8 cellular contexts compared by ENCODE assay signal in the genomic region with DNA sequence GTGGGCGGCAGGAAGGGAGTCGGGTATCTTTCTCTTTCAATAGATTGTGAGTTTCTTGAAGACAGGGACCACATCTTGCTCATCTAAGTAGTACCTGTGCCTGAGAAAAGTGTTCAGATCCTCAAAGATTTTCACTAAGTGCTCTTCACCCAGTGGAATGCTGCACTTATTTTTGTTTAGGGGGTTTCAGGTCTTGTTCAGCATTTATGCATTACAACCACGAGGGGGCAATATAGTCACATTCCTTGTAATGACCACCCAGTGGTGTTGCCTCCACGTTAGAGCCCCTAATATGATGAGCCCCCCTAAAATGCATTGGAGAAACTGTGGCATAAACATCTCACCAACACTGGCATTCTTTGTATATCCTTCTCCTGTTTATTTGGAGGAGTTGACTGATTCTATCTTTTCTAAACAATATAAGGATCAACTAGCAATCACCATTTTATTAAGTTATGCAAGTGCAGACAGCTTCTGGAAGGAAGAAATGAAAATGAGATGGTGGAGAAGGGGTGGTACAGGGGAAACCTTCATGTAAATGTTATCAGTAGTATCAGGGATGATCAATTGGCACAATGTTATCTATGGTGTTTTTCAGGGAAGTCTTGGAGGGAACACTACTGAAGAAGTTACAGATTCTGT. TPM values are rescaled to one million over a fixed set of nuclear protein-coding genes. Genes with fewer than 3 reads are reported as not detected.
A peak's percentile ranks its signal among the peaks of the same experiment; 100 is the strongest.
DNase-seq lines count a peak whose midpoint lies in the region; ATAC-seq and TF ChIP-seq lines count a peak whose summit lies in the region.

No MANE protein-coding gene starts in this region.

- peak; percentile 85 for TF ChIP-seq RAD21 in HCT116 (IDR thresholded peaks at IDR 0.05; ENCODE audit: low read depth)

- POLR2A ChIA-PET in HCT116 (lab: Charles Lee) = no interaction called here
- POLR2A ChIA-PET in RWPE1 (lab: Yijun Ruan, JAX; ENCODE audit: low non-redundant PET) = no interaction called here

- no peak overlapping the region for H3K9ac ChIP-seq in HCT116 (ENCODE audit: low read length)

- in situ Hi-C loops in Caki2 (cut with HindIII; ENCODE audit: low pct_unique_long_range_greater_than_20kb, low sequenced_read_pairs) = no loop called here

- no peaks in the 10 kb centered on the region for H3K27me3 ChIP-seq in HCT116 (ENCODE audit: insufficient read depth, low read length)
- peaks cover 0 to 15% (median 4%) of the 10 kb centered on the region in 4 donors for H3K27me3 ChIP-seq in esophagus muscularis mucosa
- no peaks in the 10 kb centered on the region for H3K27me3 ChIP-seq in ovary

- peak overlapping the region; percentile 64 for H2AFZ ChIP-seq in HCT116 (ENCODE audit: low read depth, low read length, poor library complexity, severe bottlenecking)

- no peak for TF ChIP-seq EP300 in esophagus muscularis mucosa (IDR thresholded peaks at IDR 0.05)
- TF ChIP-seq EP300 in ovary (IDR thresholded peaks at IDR 0.05) = no peak

- peak; percentile 72 for DNase-seq in Caki2 (ENCODE audit: low read depth)
- no peak for DNase-seq in HCT116 (ENCODE audit: low read depth, low spot score)
- peak; percentile 69 for DNase-seq in RWPE1 (ENCODE audit: low spot score)
- no peak for DNase-seq in esophagus muscularis mucosa (ENCODE audit: extremely low spot score)
- peak in 1 of 5 donors; percentile 32 for DNase-seq in ovary
- no peak for DNase-seq in activated CD4-positive, alpha-beta T cell treated with anti-CD3 and anti-CD28 coated beads for 1 hour

- no TSS peak for BruUV-seq in HCT116 (replicated peaks; lab: Mats Ljungman, UMichigan)

- peak; percentile 73 to 89 (median 74) for TF ChIP-seq CTCF in HCT116 (IDR thresholded peaks at IDR 0.05 in 2 of 3, conservative IDR thresholded peaks at IDR 0.05 in 1 of 3; ENCODE audit: borderline replicate concordance in 1 of 3, insufficient read depth in 1 of 3, low read depth in 2 of 3, low read length in 2 of 3)
- peak; percentile 80 for TF ChIP-seq CTCF in RWPE1 (conservative IDR thresholded peaks at IDR 0.05; ENCODE audit: low read depth)
- peak; percentile 66 to 76 (median 70) for TF ChIP-seq CTCF in esophagus muscularis mucosa (IDR thresholded peaks at IDR 0.05)
- TF ChIP-seq CTCF in ovary (IDR thresholded peaks at IDR 0.05) = peak; percentile 61 to 87 (median 77)

- intact Hi-C loops in HCT116 (cut with micrococcal nuclease) = loop anchor here (1.0 to 10.0 kb wide), 4 partner anchors 79 to 898 kb away; a partner anchor contains a TSS
- intact Hi-C loops in esophagus muscularis mucosa (cut with DNase I) = loop anchor here (5.0 kb wide), 1 partner anchor 119 kb away; no protein-coding TSS in a partner anchor
- intact Hi-C loops in ovary (cut with DNase I) = loop anchor here in 3 of 4 donors (2.0 to 5.0 kb wide), 3 partner anchors 76 to 124 kb away; no protein-coding TSS in a partner anchor

- H4K20me1 ChIP-seq in HCT116 (ENCODE audit: insufficient read depth) = no peaks in the 10 kb centered on the region

- 46% methylated on average over 4 of the region's 4 CpGs for WGBS in esophagus muscularis mucosa
- 34 to 42% (median 39%) methylated on average over 4 of the region's 4 CpGs for WGBS in ovary, 3 donors

- H3K27ac ChIP-seq in HCT116 (ENCODE audit: low read depth, low read length) = no peak overlapping the region
- H3K27ac ChIP-seq in RWPE1 = no peak overlapping the region
- peak overlapping the region in 3 of 4 donors; percentile 2 to 28 (median 27) for H3K27ac ChIP-seq in esophagus muscularis mucosa (replicated peaks in 1 of 4)
- peak overlapping the region in 1 of 2 donors; percentile 87 for H3K27ac ChIP-seq in ovary

- CTCF ChIA-PET in HCT116 (lab: Charles Lee) = interaction anchor here (1.3 kb wide), 1 partner anchor 12 kb away, joined by 4 read pairs; no protein-coding TSS in a partner anchor
- CTCF ChIA-PET in RWPE1 (lab: Yijun Ruan, JAX) = interaction anchor here (0.6 to 1.1 kb wide), 3 partner anchors 58 to 1316 kb away, joined by 3 to 5 read pairs (median 4); no protein-coding TSS in a partner anchor

- no peaks in the 10 kb centered on the region for H3K9me2 ChIP-seq in HCT116 (ENCODE audit: insufficient read depth)

- H3K9me3 ChIP-seq in HCT116 (ENCODE audit: control insufficient read depth in 1 of 2, insufficient read depth in 1 of 2, low read depth in 1 of 2, low read length in 2 of 2) (no peaks in the 10 kb centered on the region), esophagus muscularis mucosa (no peaks in the 10 kb centered on the region), ovary (no peaks in the 10 kb centered on the region)

- RAD21 ChIA-PET in HCT116 (lab: Charles Lee; ENCODE audit: low non-redundant PET in 1 of 2, low total read pairs in 2 of 2, uncharacterized antibody in 2 of 2, unreplicated experiment in 2 of 2) = interaction anchor here in 1 of 2 experiments (1.2 kb wide), 1 partner anchor 78 kb away, joined by 3 read pairs; no protein-coding TSS in a partner anchor

- no peak overlapping the region for H3K4me3 ChIP-seq in HCT116 (replicated peaks in 1 of 2; ENCODE audit: low read depth in 1 of 2, low read length in 2 of 2)
- H3K4me3 ChIP-seq in esophagus muscularis mucosa = no peak overlapping the region
- H3K4me3 ChIP-seq in ovary = no peak overlapping the region

- no peaks in the 10 kb centered on the region for H3K79me2 ChIP-seq in HCT116 (ENCODE audit: insufficient read depth, low read length)

- ATAC-seq in HCT116 = no peak
- no peak for ATAC-seq in HG02571 (IDR thresholded peaks at IDR 0.05; ENCODE audit: unreplicated experiment)
- no peak for ATAC-seq in GM18502 (IDR thresholded peaks at IDR 0.05; ENCODE audit: poor library complexity, unreplicated experiment)

- no peaks in the 10 kb centered on the region for H3K36me3 ChIP-seq in HCT116 (ENCODE audit: control insufficient read depth in 1 of 2, insufficient read depth in 2 of 2, low read length in 2 of 2)
- H3K36me3 ChIP-seq in esophagus muscularis mucosa = no peaks in the 10 kb centered on the region
- H3K36me3 ChIP-seq in ovary = no peaks in the 10 kb centered on the region

- no peak overlapping the region for H3K4me2 ChIP-seq in HCT116 (ENCODE audit: low read length)

- no peak for TF ChIP-seq POLR2A in HCT116 (IDR thresholded peaks at IDR 0.05; ENCODE audit: borderline replicate concordance, extremely low read depth, insufficient read depth, insufficient read length)
- no peak for TF ChIP-seq POLR2A in esophagus muscularis mucosa (IDR thresholded peaks at IDR 0.05; ENCODE audit: low read depth)
- no peak for TF ChIP-seq POLR2A in ovary (IDR thresholded peaks at IDR 0.05)

- peaks cover 4 to 27% of the 10 kb centered on the region in 2 experiments; a peak in 3 of 4 replicates for H3K4me1 ChIP-seq in HCT116 (ENCODE audit: control insufficient read depth in 1 of 2, insufficient read depth in 2 of 2, low read length in 2 of 2)
- H3K4me1 ChIP-seq in esophagus muscularis mucosa = peaks cover 8 to 30% (median 27%) of the 10 kb centered on the region in 4 donors
- peaks cover 5% of the 10 kb centered on the region for H3K4me1 ChIP-seq in ovary (ENCODE audit: insufficient read depth)

TF ChIP-seq in HCT116, 20 proteins besides CTCF, POLR2A, EP300 and RAD21:
- no peak for TF ChIP-seq TCF7L2 (IDR thresholded peaks at IDR 0.05; ENCODE audit: borderline replicate concordance, extremely low read depth, insufficient read depth, insufficient read length)
- TF ChIP-seq ZNF274 (IDR thresholded peaks at IDR 0.05; ENCODE audit: low read depth, low read length) = no peak
- TF ChIP-seq CEBPB (IDR thresholded peaks at IDR 0.05; ENCODE audit: low read depth) = no peak
- TF ChIP-seq ELF1 (IDR thresholded peaks at IDR 0.05; ENCODE audit: borderline replicate concordance, low read depth) = no peak
- TF ChIP-seq SP1 (IDR thresholded peaks at IDR 0.05; ENCODE audit: low read depth) = no peak
- TF ChIP-seq YY1 (IDR thresholded peaks at IDR 0.05; ENCODE audit: extremely low read depth, insufficient replicate concordance, low read depth, low read length) = no peak
- no peak for TF ChIP-seq POLR2AphosphoS5 (IDR thresholded peaks at IDR 0.05; ENCODE audit: low read depth, low read length)

RNA-seq across cellular contexts. Expression of a gene that starts 3.1 kb away (rescaled TPM):
- 77.9 and 83.8 TPM in 2 replicates for total RNA-seq in Caki2 (2014; rRNA removed; shearing (Covaris generic); ENCODE audit: low replicate concordance)
- total RNA-seq in HCT116 (2021; ENCODE audit: unreplicated experiment) (14.6 TPM), esophagus muscularis mucosa (10 to 100 TPM in 3 of 4 donors, 1 to 10 TPM in 1; 9.6 to 16.7 (median 14.9) TPM), ovary (10 to 100 TPM; 18.0 to 59.5 (median 42.5) TPM)
- polyA plus RNA-seq in HCT116 (2012) = 9.8 TPM in 2 replicates
- 100 to 1,000 TPM in 1 of 2 donors, 10 to 100 TPM in 1; 25.5 to 102 TPM for polyA plus RNA-seq in ovary

Comparison
In these comparisons a context has a peak if more than half of its experiments do, and no peak if none do; other contexts are left out.
1. DNase-seq: peak in Caki2 (single experiment) and RWPE1 (single experiment); none in HCT116 (single experiment), esophagus muscularis mucosa (single experiment) and activated CD4-positive, alpha-beta T cell treated with anti-CD3 and anti-CD28 coated beads for 1 hour (single experiment).
2. H3K27ac ChIP-seq: peak in esophagus muscularis mucosa (3 of 4); none in HCT116 (single experiment) and RWPE1 (single experiment).
3. Peak in every context shown above with its lines, with median percentiles within 50 percentile points of each other: CTCF ChIP-seq.